In genomic region chrX:110408949-110409588, GRCh38 we compare ENCODE assay signal across 1 cellular context.
A peak's percentile ranks its signal among the peaks of the same experiment; 100 is the strongest.
TF ChIP-seq lines count a peak whose summit lies in the region.

No MANE protein-coding gene starts in this region.

TF ChIP-seq in K562, 482 proteins besides CTCF, POLR2A, EP300 and RAD21 (continued from another document and continues in another):
- TF ChIP-seq ATF1 (CRISPR knock-in tag; IDR thresholded peaks at IDR 0.05) (no peak), ATF1 (tag; IDR thresholded peaks at IDR 0.05) (peak; percentile 64), HINFP (tag; conservative IDR thresholded peaks at IDR 0.05; ENCODE audit: low read depth) (no peak), TEAD1 (CRISPR knock-in tag; IDR thresholded peaks at IDR 0.05) (no peak), SREBF2 (CRISPR knock-in tag; IDR thresholded peaks at IDR 0.05) (no peak), TRIM28 (IDR thresholded peaks at IDR 0.05) (no peak), ZNF592 (IDR thresholded peaks at IDR 0.05) (peak; percentile 87), SIRT6 (IDR thresholded peaks at IDR 0.05; ENCODE audit: low read depth, low read length) (no peak), NR4A1 (CRISPR knock-in tag; IDR thresholded peaks at IDR 0.05) (no peak), NR4A1 (tag; IDR thresholded peaks at IDR 0.05) (0 out of 2 replicates have a peak, but pooled peaks have one; percentile 23), REST (CRISPR knock-in tag; IDR thresholded peaks at IDR 0.05; ENCODE audit: low read depth) (no peak), CBFA2T2 (conservative IDR thresholded peaks at IDR 0.05) (no peak), ZNF444 (CRISPR knock-in tag; IDR thresholded peaks at IDR 0.05) (no peak), ZNF778 (CRISPR knock-in tag; IDR thresholded peaks at IDR 0.05) (no peak), MGA (IDR thresholded peaks at IDR 0.05) (peak; percentile 50), PRPF4 (IDR thresholded peaks at IDR 0.05; ENCODE audit: insufficient read depth, low read depth, low read length, poor library complexity, severe bottlenecking) (no peak), MBD2 (IDR thresholded peaks at IDR 0.05; ENCODE audit: borderline replicate concordance, low read depth) (no peak), ZNF780A (CRISPR knock-in tag; IDR thresholded peaks at IDR 0.05) (no peak), ZNF146 (CRISPR knock-in tag; IDR thresholded peaks at IDR 0.05; ENCODE audit: unreplicated experiment) (no peak), CBX5 (IDR thresholded peaks at IDR 0.05; ENCODE audit: borderline replicate concordance, low read depth) (no peak), RBM14 (IDR thresholded peaks at IDR 0.05; ENCODE audit: borderline replicate concordance, insufficient read depth, low read depth, low read length) (no peak), RNF219 (CRISPR knock-in tag; IDR thresholded peaks at IDR 0.05) (no peak)
